Comparison of ENCODE assay signal across 16 cellular contexts in the genomic region with DNA sequence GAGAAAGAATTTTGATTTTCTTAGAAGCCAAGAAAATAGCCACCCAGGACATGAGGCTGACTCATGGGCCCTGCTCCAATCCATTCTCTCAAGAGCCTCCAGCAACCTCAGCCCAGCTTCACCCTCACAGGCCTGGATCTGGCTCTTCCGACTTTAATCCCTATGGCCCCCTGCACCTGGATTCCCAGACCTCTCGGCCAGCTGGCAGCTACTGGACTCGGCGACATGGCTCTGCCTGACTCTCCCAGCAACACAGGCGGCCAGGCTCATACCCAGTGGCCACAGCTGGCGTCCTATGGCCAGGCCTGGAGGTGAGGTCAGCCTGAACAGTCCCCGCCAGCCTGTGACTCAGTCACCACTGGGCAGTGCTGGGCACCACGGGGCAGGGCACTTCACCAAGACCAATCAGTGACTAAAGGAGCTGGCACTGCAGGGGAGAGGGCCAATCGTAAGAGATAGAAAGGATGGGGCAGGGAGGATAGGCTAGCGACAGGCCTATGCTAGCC. TPM values are rescaled to one million over a fixed set of nuclear protein-coding genes. Genes with fewer than 3 reads are reported as not detected.
DNase-seq lines count a peak whose midpoint lies in the region; ATAC-seq, FAIRE-seq and TF ChIP-seq lines count a peak whose summit lies in the region.
"Had no signal": no experiment of that assay in that cellular context is flagged by ENCODE, and none has a peak within 500 bp of the region (broad histone marks: within the 10 kb centered on the region; RNA-seq: fewer than 3 reads in every experiment).

No MANE protein-coding gene starts in this region.

- H3K9me3 ChIP-seq in RWPE2 (ENCODE audit: severe bottlenecking), result no peaks in the 10 kb centered on the region
- no peaks in the 10 kb centered on the region for H3K9me3 ChIP-seq in gastrocnemius medialis
- H3K9me3 ChIP-seq in esophagus muscularis mucosa, result no peaks in the 10 kb centered on the region
- H3K9me3 ChIP-seq: colonic mucosa, thyroid gland had no signal

- intact Hi-C loops in head of caudate nucleus (cut with DNase I), result no loop called here
- intact Hi-C loops in gastrocnemius medialis (cut with DNase I; ENCODE audit: low total_unique reads), result no loop called here
- intact Hi-C loops in esophagus muscularis mucosa (cut with DNase I), result no loop called here

- H3K36me3 ChIP-seq in RWPE2 (ENCODE audit: low read depth), result no peaks in the 10 kb centered on the region
- H3K36me3 ChIP-seq in gastrocnemius medialis, result no peaks in the 10 kb centered on the region
- no peaks in the 10 kb centered on the region for H3K36me3 ChIP-seq in esophagus muscularis mucosa
- H3K36me3 ChIP-seq: colonic mucosa, thyroid gland had no signal

- DNase-seq in H54 (ENCODE audit: insufficient read length, low spot score) (peak; percentile 99), RWPE2 (ENCODE audit: low spot score) (peak; percentile 70), head of caudate nucleus (peak; percentile 39 to 90 (median 74)), gastrocnemius medialis (peak in 1 of 2 donors; percentile 39), MV-4-11 (lab: John Stamatoyannopoulos, UW) (no peak), esophagus muscularis mucosa (ENCODE audit: extremely low spot score) (no peak), NCI-H1930 (lab: John Stamatoyannopoulos, UW) (no peak)
- DNase-seq: activated CD8-positive, alpha-beta T cell treated with anti-CD3 and anti-CD28 coated beads for 36 hours; colonic mucosa; NCI-H1092 treated with DMSO at 0.1 percent for 48 hours; T-helper 2 cell; thyroid gland had no signal

- ATAC-seq in RWPE2 (ENCODE audit: low read depth) (no peak), gastrocnemius medialis (peak; percentile 39 to 40), HG02798 (IDR thresholded peaks at IDR 0.05; ENCODE audit: poor library complexity, unreplicated experiment) (no peak)
- ATAC-seq: activated CD8-positive, alpha-beta T cell treated with anti-CD3 and anti-CD28 coated beads for 36 hours; activated naive CD4-positive, alpha-beta T cell treated with anti-CD3 and anti-CD28 coated beads, Interleukin-2, amount 50 U/mL, for 72 hours; naive thymus-derived CD8-positive, alpha-beta T cell had no signal

- no peaks in the 10 kb centered on the region for H3K27me3 ChIP-seq in RWPE2 (ENCODE audit: insufficient read depth, poor library complexity, severe bottlenecking)
- no peaks in the 10 kb centered on the region for H3K27me3 ChIP-seq in gastrocnemius medialis
- H3K27me3 ChIP-seq in esophagus muscularis mucosa, result no peaks in the 10 kb centered on the region
- H3K27me3 ChIP-seq: colonic mucosa, thyroid gland had no signal

- WGBS in esophagus muscularis mucosa, result 92% methylated on average over 7 of the region's 10 CpGs

- FAIRE-seq in H54 (lab: Jason Lieb, UNC), result peak; percentile 74
- FAIRE-seq: frontal cortex had no signal

- H3K27ac ChIP-seq in RWPE2 (ENCODE audit: poor library complexity, severe bottlenecking), result no peak overlapping the region
- peak overlapping the region in 1 of 4 donors; percentile 18 for H3K27ac ChIP-seq in gastrocnemius medialis
- no peak overlapping the region for H3K27ac ChIP-seq in esophagus muscularis mucosa (replicated peaks in 1 of 4)
- H3K27ac ChIP-seq: colonic mucosa, thyroid gland had no signal

- TF ChIP-seq CTCF in RWPE2 (IDR thresholded peaks at IDR 0.05; ENCODE audit: poor library complexity, severe bottlenecking), result no peak
- no peak for TF ChIP-seq CTCF in gastrocnemius medialis (IDR thresholded peaks at IDR 0.05 in 4 of 5, conservative IDR thresholded peaks at IDR 0.05 in 1 of 5)
- TF ChIP-seq CTCF in esophagus muscularis mucosa (IDR thresholded peaks at IDR 0.05), result no peak

- TF ChIP-seq POLR2A in H54 (IDR thresholded peaks at IDR 0.05; ENCODE audit: low read depth, low read length) (no peak; the same call in 1 of the 2 replicates), gastrocnemius medialis (IDR thresholded peaks at IDR 0.05) (no peak), esophagus muscularis mucosa (IDR thresholded peaks at IDR 0.05; ENCODE audit: low read depth) (no peak)

- H3K4me3 ChIP-seq in RWPE2 (ENCODE audit: severe bottlenecking) (no peak overlapping the region), gastrocnemius medialis (no peak overlapping the region), esophagus muscularis mucosa (no peak overlapping the region)
- H3K4me3 ChIP-seq: colonic mucosa, thyroid gland had no signal

- TF ChIP-seq EP300 in esophagus muscularis mucosa (IDR thresholded peaks at IDR 0.05), result no peak

- peaks cover 2% of the 10 kb centered on the region for H3K4me1 ChIP-seq in RWPE2 (ENCODE audit: insufficient read depth, poor library complexity, severe bottlenecking)
- peaks cover 3 to 5% of the 10 kb centered on the region in 2 donors for H3K4me1 ChIP-seq in gastrocnemius medialis
- peaks cover 15 to 22% (median 17%) of the 10 kb centered on the region in 4 donors for H3K4me1 ChIP-seq in esophagus muscularis mucosa
- H3K4me1 ChIP-seq: colonic mucosa had no signal

- in situ Hi-C loops in gastrocnemius medialis (cut with MboI; ENCODE audit: low sequenced_read_pairs in 4 of 4), result loop anchor here in 1 of 4 donors (25.0 kb wide), 1 partner anchor 261 kb away; no protein-coding TSS in a partner anchor

RNA-seq across cellular contexts. Expression of gene PDLIM4, which starts 6.2 kb away (rescaled TPM):
- total RNA-seq in gastrocnemius medialis, result 1 to 10 TPM in 3 of 4 donors, under 1 TPM in 1; 0.66 to 8.0 (median 5.3) TPM
- 100 to 1,000 TPM in 3 of 4 donors, 10 to 100 TPM in 1; 59.4 to 199 (median 134) TPM for total RNA-seq in esophagus muscularis mucosa
- total RNA-seq: activated CD8-positive, alpha-beta T cell treated with anti-CD3 and anti-CD28 coated beads for 36 hours; activated naive CD4-positive, alpha-beta T cell treated with anti-CD3 and anti-CD28 coated beads, Interleukin-2, amount 50 U/mL, for 72 hours; naive thymus-derived CD8-positive, alpha-beta T cell had no signal

RNA-seq across cellular contexts. Expression of gene P4HA2, which starts 23.6 kb away (rescaled TPM):
- 10 to 100 TPM in 2 of 4 donors, 1 to 10 TPM in 2; 5.8 to 15.7 (median 10.3) TPM for total RNA-seq in gastrocnemius medialis
- 10 to 100 TPM; 28.8 to 44.7 (median 30.8) TPM for total RNA-seq in esophagus muscularis mucosa
- total RNA-seq: naive thymus-derived CD8-positive, alpha-beta T cell had no signal

RNA-seq across cellular contexts. Expression of gene SLC22A4, which starts 42.9 kb away (rescaled TPM):
- total RNA-seq in gastrocnemius medialis (1 to 10 TPM; 5.4 to 6.7 (median 6.2) TPM), esophagus muscularis mucosa (1 to 10 TPM in 2 of 4 donors, under 1 TPM in 2; 0.42 to 1.7 (median 1.0) TPM)
- total RNA-seq: naive thymus-derived CD8-positive, alpha-beta T cell had no signal

Comparison
In these comparisons a context has a peak if more than half of its experiments do, and no peak if none do; other contexts are left out.
1. DNase-seq: peak in H54 (single experiment), RWPE2 (single experiment) and head of caudate nucleus (42 of 42); none in MV-4-11 (single experiment), esophagus muscularis mucosa (single experiment) and NCI-H1930 (0 of 2).
2. ATAC-seq: peak in gastrocnemius medialis (2 of 2); none in RWPE2 (single experiment) and HG02798 (single experiment).
3. RNA of gene PDLIM4, which starts 6.2 kb away (total RNA-seq): 59.4 to 199 TPM in esophagus muscularis mucosa; 0.66 to 8.0 TPM in gastrocnemius medialis; every median in the first group is over 4 times any median in the second.